ENCODE assay signal across 22 cellular contexts in genomic region chr3:30156586-30157498, GRCh38.
DNase-seq lines count a peak whose midpoint lies in the region; ATAC-seq, FAIRE-seq and TF ChIP-seq lines count a peak whose summit lies in the region.
"Had no signal": no experiment of that assay in that cellular context is flagged by ENCODE, and none has a peak within 500 bp of the region (broad histone marks: within the 10 kb centered on the region; RNA-seq: fewer than 3 reads in every experiment).

No MANE protein-coding gene starts in this region.

- TF ChIP-seq RAD21 in SK-N-SH (IDR thresholded peaks at IDR 0.05; ENCODE audit: low read length) (no peak), HepG2 (CRISPR knock-in tag; IDR thresholded peaks at IDR 0.05) (no peak)

- H3K27me3 Mint-ChIP-seq in CD14-positive monocyte (ENCODE audit: low read depth in 3 of 3) = peaks cover 0 to 2% (median 2%) of the 10 kb centered on the region in 3 donors
- H3K27me3 Mint-ChIP-seq: activated CD8-positive, alpha-beta memory T cell treated with anti-CD3 and anti-CD28 coated beads, Interleukin-2, amount 10 ng/mL, durations not matched to agents 7 days and 5 days had no signal

- peaks cover 0 to 3% (median 2%) of the 10 kb centered on the region in 7 donors for H3K9me3 Mint-ChIP-seq in CD14-positive monocyte

- TF ChIP-seq POLR2A in HepG2 (IDR thresholded peaks at IDR 0.05; ENCODE audit: insufficient read depth in 1 of 2, low read depth in 2 of 2, low read length in 2 of 2) = no peak

- ATAC-seq in HepG2 (no peak; the same call in 2 of the 3 replicates), GM18498 (IDR thresholded peaks at IDR 0.05; ENCODE audit: unreplicated experiment) (no peak)
- ATAC-seq: activated CD8-positive, alpha-beta memory T cell treated with anti-CD3 and anti-CD28 coated beads, Interleukin-2, amount 10 ng/mL, durations not matched to agents 7 days and 5 days; HCT116; lower lobe of right lung; naive thymus-derived CD8-positive, alpha-beta T cell; T-helper 17 cell had no signal

- POLR2A ChIA-PET in SK-N-SH (lab: Yijun Ruan, JAX) = no interaction called here
- POLR2A ChIA-PET in HepG2 (lab: Yijun Ruan, JAX) = no interaction called here

- H3K4me3 Mint-ChIP-seq in CD14-positive monocyte = no peak overlapping the region
- H3K4me3 Mint-ChIP-seq: activated CD8-positive, alpha-beta memory T cell treated with anti-CD3 and anti-CD28 coated beads, Interleukin-2, amount 10 ng/mL, durations not matched to agents 7 days and 5 days; naive thymus-derived CD8-positive, alpha-beta T cell; T-helper 17 cell had no signal

- no peak overlapping the region for H3K9ac ChIP-seq in SK-N-SH
- H3K9ac ChIP-seq in fibroblast of lung (ENCODE audit: insufficient read depth, low read length) = no peak overlapping the region
- H3K9ac ChIP-seq in HepG2 (ENCODE audit: insufficient read depth, low read depth, low read length) = no peak overlapping the region

- FAIRE-seq in HepG2 (lab: Jason Lieb, UNC) = no peak
- FAIRE-seq: GM12892 had no signal

- no peaks in the 10 kb centered on the region for H3K27me3 ChIP-seq in ACC112 (ENCODE audit: insufficient read depth, low read length)
- H3K27me3 ChIP-seq in SK-N-SH (ENCODE audit: insufficient read depth) = no peaks in the 10 kb centered on the region
- H3K27me3 ChIP-seq in fibroblast of lung (ENCODE audit: control insufficient read depth, insufficient read depth, low read length) = no peaks in the 10 kb centered on the region
- peaks cover 0 to 1% of the 10 kb centered on the region in 2 experiments; a peak in 2 of 5 replicates for H3K27me3 ChIP-seq in HepG2 (ENCODE audit: control insufficient read depth in 1 of 2, insufficient read depth in 2 of 2, low read length in 2 of 2)
- no peaks in the 10 kb centered on the region for H3K27me3 ChIP-seq in WERI-Rb-1 (ENCODE audit: insufficient read depth, low read depth, severe bottlenecking)
- H3K27me3 ChIP-seq: ascending aorta, esophagus squamous epithelium had no signal

- H4K20me1 ChIP-seq in SK-N-SH (ENCODE audit: insufficient read depth) = no peaks in the 10 kb centered on the region
- H4K20me1 ChIP-seq in fibroblast of lung (ENCODE audit: control insufficient read depth, extremely low read depth, insufficient read depth, low read length) = no peaks in the 10 kb centered on the region
- H4K20me1 ChIP-seq in HepG2 (ENCODE audit: insufficient read depth, low read length) = no peaks in the 10 kb centered on the region

- no peaks in the 10 kb centered on the region for H3K36me3 Mint-ChIP-seq in CD14-positive monocyte

- H3K79me2 ChIP-seq in ACC112 (ENCODE audit: control insufficient read depth, insufficient read depth, low read length, unreplicated experiment) (no peaks in the 10 kb centered on the region), SK-N-SH (ENCODE audit: insufficient read depth) (no peaks in the 10 kb centered on the region), fibroblast of lung (ENCODE audit: control insufficient read depth, insufficient read depth, low read length) (no peaks in the 10 kb centered on the region), HepG2 (ENCODE audit: insufficient read depth, low read length) (no peaks in the 10 kb centered on the region)

- TF ChIP-seq CTCF in SK-N-SH (IDR thresholded peaks at IDR 0.05) (no peak), fibroblast of lung (conservative IDR thresholded peaks at IDR 0.05 in 1 of 2, IDR thresholded peaks at IDR 0.05 in 1 of 2; ENCODE audit: low read depth in 1 of 2, low read length in 2 of 2) (no peak), HepG2 (CRISPR knock-in tag; IDR thresholded peaks at IDR 0.05) (no peak), CD14-positive monocyte (IDR thresholded peaks at IDR 0.05) (no peak), WERI-Rb-1 (IDR thresholded peaks at IDR 0.05; ENCODE audit: low read depth, low read length) (no peak)

- peaks cover 21% of the 10 kb centered on the region for H3K4me1 ChIP-seq in ACC112 (ENCODE audit: control insufficient read depth, insufficient read depth, low read length, unreplicated experiment)
- peaks cover 4 to 18% of the 10 kb centered on the region in 2 experiments; a peak in 3 of 4 replicates for H3K4me1 ChIP-seq in SK-N-SH (ENCODE audit: control insufficient read depth in 1 of 2, insufficient read depth in 2 of 2, low read depth in 1 of 2, low read length in 1 of 2)
- H3K4me1 ChIP-seq in fibroblast of lung (ENCODE audit: control insufficient read depth, extremely low read depth, insufficient read depth, low read length) = peaks cover 3% of the 10 kb centered on the region
- H3K4me1 ChIP-seq in HepG2 (ENCODE audit: insufficient read depth, low read length) = peaks cover 10% of the 10 kb centered on the region
- H3K4me1 ChIP-seq: esophagus squamous epithelium, prostate gland had no signal

- TF ChIP-seq EP300 in SK-N-SH (IDR thresholded peaks at IDR 0.05; ENCODE audit: borderline replicate concordance in 1 of 2, low read depth in 1 of 2, low read length in 1 of 2) (peak; percentile 28 to 50; a peak in 3 of 4 replicates), HepG2 (IDR thresholded peaks at IDR 0.05; ENCODE audit: low read depth in 2 of 2, low read length in 2 of 2) (no peak; a peak in 1 of 4 replicates), HepG2 (CRISPR knock-in tag; IDR thresholded peaks at IDR 0.05; ENCODE audit: borderline replicate concordance) (no peak)

- CTCF ChIA-PET in SK-N-SH (lab: Yijun Ruan, JAX) (no interaction called here), HepG2 (lab: Yijun Ruan, JAX; ENCODE audit: low intra/inter-chr PET ratio, low total read pairs) (no interaction called here)

- in situ Hi-C loops in HepG2 (cut with HindIII; ENCODE audit: extremely low pct_ligation_motif_present, low pct_unique_long_range_greater_than_20kb) = no loop called here

- H3K4me3 ChIP-seq in ACC112 (ENCODE audit: low read depth, low read length) (peak overlapping the region; percentile 15; the same call in 1 of the 2 replicates), SK-N-SH (ENCODE audit: low read depth in 2 of 2, low read length in 1 of 2) (no peak overlapping the region), fibroblast of lung (replicated peaks in 1 of 4; ENCODE audit: control extremely low read depth in 1 of 4, insufficient read depth in 1 of 4, low read depth in 3 of 4, low read length in 4 of 4) (no peak overlapping the region), HepG2 (replicated peaks in 1 of 3; ENCODE audit: insufficient read depth in 1 of 3, low read depth in 2 of 3, low read length in 3 of 3) (no peak overlapping the region), WERI-Rb-1 (ENCODE audit: low read depth, low read length) (no peak overlapping the region)
- H3K4me3 ChIP-seq: ascending aorta, esophagus squamous epithelium, lower lobe of right lung, prostate gland had no signal

- peaks cover 27% of the 10 kb centered on the region for H3K4me1 Mint-ChIP-seq in CD14-positive monocyte
- H3K4me1 Mint-ChIP-seq: activated CD8-positive, alpha-beta memory T cell treated with anti-CD3 and anti-CD28 coated beads, Interleukin-2, amount 10 ng/mL, durations not matched to agents 7 days and 5 days; T-helper 17 cell had no signal

- peaks cover 16% of the 10 kb centered on the region for H3F3A ChIP-seq in SK-N-SH (replicated peaks; ENCODE audit: insufficient read depth)

- peak overlapping the region in 1 of 7 donors; percentile 13 for H3K27ac Mint-ChIP-seq in CD14-positive monocyte
- H3K27ac Mint-ChIP-seq: activated CD8-positive, alpha-beta memory T cell treated with anti-CD3 and anti-CD28 coated beads, Interleukin-2, amount 10 ng/mL, durations not matched to agents 7 days and 5 days; naive thymus-derived CD8-positive, alpha-beta T cell; T-helper 17 cell had no signal

- no peaks in the 10 kb centered on the region for H3K9me3 ChIP-seq in SK-N-SH
- H3K9me3 ChIP-seq in fibroblast of lung (ENCODE audit: control insufficient read depth, insufficient read depth, low read depth, low read length) = no peaks in the 10 kb centered on the region
- H3K9me3 ChIP-seq in HepG2 (ENCODE audit: low read length) = no peaks in the 10 kb centered on the region
- H3K9me3 ChIP-seq in WERI-Rb-1 (ENCODE audit: severe bottlenecking) = no peaks in the 10 kb centered on the region
- H3K9me3 ChIP-seq: ascending aorta, esophagus squamous epithelium, lower lobe of right lung, prostate gland had no signal

- H2AFZ ChIP-seq in ACC112 (ENCODE audit: low read length, unreplicated experiment) (peak overlapping the region; percentile 55), SK-N-SH (ENCODE audit: low read depth) (peak overlapping the region; percentile 37; the same call in 1 of the 2 replicates), fibroblast of lung (ENCODE audit: low read length) (no peak overlapping the region), HepG2 (ENCODE audit: low read length) (no peak overlapping the region)

- DNase-seq in SK-N-SH (no peak), fibroblast of lung (ENCODE audit: low read depth in 2 of 2) (peak; percentile 14 to 48), HepG2 (ENCODE audit: low spot score) (peak; percentile 20), caudate nucleus (lab: John Stamatoyannopoulos, UW) (no peak), CD14-positive monocyte (ENCODE audit: low spot score) (no peak), WERI-Rb-1 (no peak)
- DNase-seq: activated CD4-positive, CD25-positive, alpha-beta regulatory T cell treated with anti-CD3 and anti-CD28 coated beads, Interleukin-2, amount 50 U/mL, for 72 hours; activated CD8-positive, alpha-beta memory T cell treated with anti-CD3 and anti-CD28 coated beads, Interleukin-2, amount 10 ng/mL, durations not matched to agents 7 days and 5 days; esophagus squamous epithelium; lower lobe of right lung; naive thymus-derived CD8-positive, alpha-beta T cell; NCI-H146; NCI-H446 treated with DMSO at 0.1 percent for 48 hours; SHP77; stimulated activated CD4-positive, alpha-beta T cell treated with anti-CD3 and anti-CD28 coated beads, Interleukin-15, amount 100 ng/mL, for 24 hours; T-helper 17 cell had no signal

- H3K36me3 ChIP-seq in ACC112 (ENCODE audit: insufficient read depth, low read length) (no peaks in the 10 kb centered on the region), SK-N-SH (replicated peaks in 1 of 2; ENCODE audit: control insufficient read depth in 1 of 2, insufficient read depth in 2 of 2, low read length in 1 of 2) (no peaks in the 10 kb centered on the region), fibroblast of lung (ENCODE audit: control insufficient read depth, insufficient read depth, low read length) (no peaks in the 10 kb centered on the region), HepG2 (replicated peaks in 1 of 2; ENCODE audit: control insufficient read depth in 1 of 2, insufficient read depth in 2 of 2, low read length in 2 of 2) (no peaks in the 10 kb centered on the region), WERI-Rb-1 (no peaks in the 10 kb centered on the region)
- H3K36me3 ChIP-seq: ascending aorta, esophagus squamous epithelium, lower lobe of right lung, prostate gland had no signal

- peak overlapping the region; percentile 83 for H3K27ac ChIP-seq in ACC112 (ENCODE audit: low read depth, low read length)
- peak overlapping the region; percentile 61 to 68; a peak in 3 of 4 replicates for H3K27ac ChIP-seq in SK-N-SH (ENCODE audit: low read depth in 2 of 2, low read length in 1 of 2)
- no peak overlapping the region for H3K27ac ChIP-seq in fibroblast of lung (ENCODE audit: insufficient read depth, low read length)
- no peak overlapping the region for H3K27ac ChIP-seq in HepG2 (ENCODE audit: extremely low read length, insufficient read depth, low read length)
- no peak overlapping the region for H3K27ac ChIP-seq in caudate nucleus (ENCODE audit: low read depth, low read length)
- H3K27ac ChIP-seq in WERI-Rb-1 = no peak overlapping the region
- H3K27ac ChIP-seq: ascending aorta, esophagus squamous epithelium, lower lobe of right lung, prostate gland had no signal

- no TSS peak for BruUV-seq in HepG2 (replicated peaks; lab: Mats Ljungman, UMichigan)

- H3K4me2 ChIP-seq in SK-N-SH (peak overlapping the region; percentile 47; the same call in 1 of the 2 replicates), fibroblast of lung (ENCODE audit: extremely low read depth, insufficient read depth, low read length) (no peak overlapping the region), HepG2 (ENCODE audit: low read depth, low read length) (no peak overlapping the region)

- intact Hi-C loops in HepG2 (cut with micrococcal nuclease; ENCODE audit: unreplicated experiment) (no loop called here), CD14-positive monocyte (cut with micrococcal nuclease) (no loop called here)

- no peaks in the 10 kb centered on the region for H3K9me2 ChIP-seq in SK-N-SH

- WGBS in SK-N-SH (ENCODE audit: low lambda C conversion rate) = 83% methylated on average over 4 of the region's 4 CpGs
- WGBS in HepG2 (ENCODE audit: low lambda C conversion rate) = 27% methylated on average over 4 of the region's 4 CpGs

Comparison
In these comparisons a context has a peak if more than half of its experiments do, and no peak if none do; other contexts are left out.
1. H2AFZ ChIP-seq: peak in ACC112 (single experiment) and SK-N-SH (single experiment); none in fibroblast of lung (single experiment) and HepG2 (single experiment).
2. H3K27ac ChIP-seq: peak in ACC112 (single experiment) and SK-N-SH (2 of 2); none in fibroblast of lung (single experiment), HepG2 (single experiment), caudate nucleus (single experiment) and WERI-Rb-1 (single experiment).
3. DNase-seq: peak in fibroblast of lung (2 of 2) and HepG2 (single experiment); none in SK-N-SH (single experiment), caudate nucleus (0 of 61), CD14-positive monocyte (single experiment) and WERI-Rb-1 (single experiment).